ENCODE assay signal across 10 cellular contexts in genomic region chr1:38030596-38031512, GRCh38. TPM values are rescaled to one million over a fixed set of nuclear protein-coding genes. Genes with fewer than 3 reads are reported as not detected.
DNase-seq lines count a peak whose midpoint lies in the region; ATAC-seq and TF ChIP-seq lines count a peak whose summit lies in the region.
"Had no signal": no experiment of that assay in that cellular context is flagged by ENCODE, and none has a peak within 500 bp of the region (broad histone marks: within the 10 kb centered on the region; RNA-seq: fewer than 3 reads in every experiment).

No MANE protein-coding gene starts in this region.

- H3K27ac Mint-ChIP-seq in activated naive CD8-positive, alpha-beta T cell treated with anti-CD3 and anti-CD28 coated beads, Interleukin-2, amount 50 U/mL, for 24 hours = peak overlapping the region; percentile 88
- H3K27ac Mint-ChIP-seq in naive thymus-derived CD8-positive, alpha-beta T cell = peak overlapping the region in 6 of 10 donors; percentile 25 to 73 (median 41)
- no peak overlapping the region for H3K27ac Mint-ChIP-seq in CD14-positive monocyte

- H3K36me3 Mint-ChIP-seq in activated naive CD8-positive, alpha-beta T cell treated with anti-CD3 and anti-CD28 coated beads, Interleukin-2, amount 50 U/mL, for 24 hours (ENCODE audit: low read depth) = peaks cover under 1% of the 10 kb centered on the region
- H3K36me3 Mint-ChIP-seq in naive thymus-derived CD8-positive, alpha-beta T cell = peaks cover 0 to 6% (median 0%) of the 10 kb centered on the region in 3 donors
- H3K36me3 Mint-ChIP-seq in CD14-positive monocyte = peaks cover 5 to 16% of the 10 kb centered on the region in 2 donors

- H3K9me3 Mint-ChIP-seq in activated naive CD8-positive, alpha-beta T cell treated with anti-CD3 and anti-CD28 coated beads, Interleukin-2, amount 50 U/mL, for 24 hours = no peaks in the 10 kb centered on the region
- H3K9me3 Mint-ChIP-seq in naive thymus-derived CD8-positive, alpha-beta T cell = no peaks in the 10 kb centered on the region
- no peaks in the 10 kb centered on the region for H3K9me3 Mint-ChIP-seq in CD14-positive monocyte

- H3K4me3 Mint-ChIP-seq in activated naive CD8-positive, alpha-beta T cell treated with anti-CD3 and anti-CD28 coated beads, Interleukin-2, amount 50 U/mL, for 24 hours = peak overlapping the region; percentile 49
- H3K4me3 Mint-ChIP-seq in naive thymus-derived CD8-positive, alpha-beta T cell = peak overlapping the region in 4 of 10 donors; percentile 8 to 56 (median 24)
- peak overlapping the region in 1 of 2 donors; percentile 11 for H3K4me3 Mint-ChIP-seq in CD14-positive monocyte

- peak; percentile 78 for DNase-seq in HT-29 (ENCODE audit: low spot score)
- no peak for DNase-seq in activated naive CD8-positive, alpha-beta T cell treated with anti-CD3 and anti-CD28 coated beads, Interleukin-2, amount 50 U/mL, for 24 hours
- DNase-seq in naive thymus-derived CD8-positive, alpha-beta T cell = no peak
- DNase-seq in NCI-H1694 (lab: John Stamatoyannopoulos, UW) = no peak
- DNase-seq in iPS-NIHi11 (ENCODE audit: low spot score) = no peak
- no peak for DNase-seq in cerebellum (ENCODE audit: low spot score)
- DNase-seq in CD14-positive monocyte (ENCODE audit: low spot score) = no peak
- DNase-seq: activated gamma-delta T cell; effector CD4-positive, alpha-beta T cell had no signal

- TF ChIP-seq CTCF in CD14-positive monocyte (IDR thresholded peaks at IDR 0.05) = no peak

- no peaks in the 10 kb centered on the region for H3K9me3 ChIP-seq in BLaER1 treated with 17β-estradiol and CSF1 and Interleukin-3, amounts not matched to agents 10 nM and 100 nM (replicated peaks in 1 of 11)

- peaks cover 0 to 42% (median 12%) of the 10 kb centered on the region in 11 experiments; a peak in 13 of 22 replicates for H4K20me1 ChIP-seq in BLaER1 treated with 17β-estradiol and CSF1 and Interleukin-3, amounts not matched to agents 10 nM and 100 nM

- H3K4me1 Mint-ChIP-seq in activated naive CD8-positive, alpha-beta T cell treated with anti-CD3 and anti-CD28 coated beads, Interleukin-2, amount 50 U/mL, for 24 hours = peaks cover 63% of the 10 kb centered on the region
- peaks cover 7 to 37% (median 25%) of the 10 kb centered on the region in 4 donors for H3K4me1 Mint-ChIP-seq in naive thymus-derived CD8-positive, alpha-beta T cell
- peaks cover 25% of the 10 kb centered on the region for H3K4me1 Mint-ChIP-seq in CD14-positive monocyte

- peak overlapping the region; percentile 40 to 62 (median 55); a peak in 21 of 22 replicates for H3K9ac ChIP-seq in BLaER1 treated with 17β-estradiol and CSF1 and Interleukin-3, amounts not matched to agents 10 nM and 100 nM

- peaks cover 46 to 81% (median 66%) of the 10 kb centered on the region in 10 experiments for H3K4me1 ChIP-seq in BLaER1 treated with 17β-estradiol and CSF1 and Interleukin-3, amounts not matched to agents 10 nM and 100 nM

- H3K4me2 ChIP-seq in BLaER1 treated with 17β-estradiol and CSF1 and Interleukin-3, amounts not matched to agents 10 nM and 100 nM = peak overlapping the region; percentile 82 to 97 (median 93)

- intact Hi-C loops in CD14-positive monocyte (cut with micrococcal nuclease) = no loop called here

- POLR2A ChIA-PET in naive thymus-derived CD8-positive, alpha-beta T cell (lab: Charles Lee) = interaction anchor here (0.5 to 0.6 kb wide), 2 partner anchors 48 to 129 kb away, joined by 3 to 5 read pairs; no protein-coding TSS in a partner anchor

- peaks cover 4 to 20% (median 8%) of the 10 kb centered on the region in 11 experiments; a peak in 20 of 22 replicates for H3K36me3 ChIP-seq in BLaER1 treated with 17β-estradiol and CSF1 and Interleukin-3, amounts not matched to agents 10 nM and 100 nM

- H3K27me3 ChIP-seq in BLaER1 treated with 17β-estradiol and CSF1 and Interleukin-3, amounts not matched to agents 10 nM and 100 nM = no peaks in the 10 kb centered on the region

- peaks cover 1% of the 10 kb centered on the region for H3K27me3 Mint-ChIP-seq in activated naive CD8-positive, alpha-beta T cell treated with anti-CD3 and anti-CD28 coated beads, Interleukin-2, amount 50 U/mL, for 24 hours
- H3K27me3 Mint-ChIP-seq in naive thymus-derived CD8-positive, alpha-beta T cell = peaks cover 2 to 8% (median 4%) of the 10 kb centered on the region in 5 donors
- H3K27me3 Mint-ChIP-seq in CD14-positive monocyte (ENCODE audit: low read depth in 3 of 3) = peaks cover 8 to 21% (median 10%) of the 10 kb centered on the region in 3 donors

- no peak for ATAC-seq in activated naive CD8-positive, alpha-beta T cell treated with anti-CD3 and anti-CD28 coated beads, Interleukin-2, amount 50 U/mL, for 24 hours
- ATAC-seq in naive thymus-derived CD8-positive, alpha-beta T cell = no peak

- peak overlapping the region in 5 of 10 experiments; percentile 3 to 51 (median 28); a peak in 7 of 20 replicates for H3K4me3 ChIP-seq in BLaER1 treated with 17β-estradiol and CSF1 and Interleukin-3, amounts not matched to agents 10 nM and 100 nM

- H3K27ac ChIP-seq in BLaER1 treated with 17β-estradiol and CSF1 and Interleukin-3, amounts not matched to agents 10 nM and 100 nM = peak overlapping the region in 10 of 11 experiments; percentile 49 to 77 (median 72); a peak in 19 of 22 replicates

RNA-seq across cellular contexts. Expression of gene POU3F1, which starts 15.7 kb away (rescaled TPM):
- total RNA-seq in HT-29 (2014; rRNA removed; shearing (Covaris generic)) = 0.94 and 1.1 TPM in 2 replicates
- under 1 TPM; 0.31 to 0.38 TPM for total RNA-seq in naive thymus-derived CD8-positive, alpha-beta T cell
- polyA plus RNA-seq in naive thymus-derived CD8-positive, alpha-beta T cell = under 1 TPM in 1 of 3 donors, not detected in 2; 0.08 TPM
- total RNA-seq in cerebellum = not detected
- polyA plus RNA-seq in CD14-positive monocyte = not detected

RNA-seq across cellular contexts. Expression of gene UTP11, which starts 18.3 kb away (rescaled TPM):
- 22.1 and 26.1 TPM in 2 replicates for total RNA-seq in HT-29 (2014; rRNA removed; shearing (Covaris generic))
- total RNA-seq in naive thymus-derived CD8-positive, alpha-beta T cell = 10 to 100 TPM; 14.2 to 17.3 TPM
- polyA plus RNA-seq in naive thymus-derived CD8-positive, alpha-beta T cell = 10 to 100 TPM; 16.6 to 21.4 (median 17.4) TPM
- total RNA-seq in cerebellum = 23.2 TPM
- polyA plus RNA-seq in CD14-positive monocyte = 10 to 100 TPM; 20.5 to 26.0 TPM

RNA-seq across cellular contexts. Expression of gene FHL3, which starts 25.5 kb away (rescaled TPM):
- 12.2 and 15.2 TPM in 2 replicates for total RNA-seq in HT-29 (2014; rRNA removed; shearing (Covaris generic))
- total RNA-seq in naive thymus-derived CD8-positive, alpha-beta T cell = 10 to 100 TPM; 11.0 to 11.4 TPM
- 10 to 100 TPM in 1 of 3 donors, 1 to 10 TPM in 2; 4.8 to 12.7 (median 8.1) TPM for polyA plus RNA-seq in naive thymus-derived CD8-positive, alpha-beta T cell
- total RNA-seq in cerebellum = 6.1 TPM
- polyA plus RNA-seq in CD14-positive monocyte = 10 to 100 TPM; 26.1 to 32.3 TPM

RNA-seq across cellular contexts. Expression of gene SF3A3, which starts 41.0 kb away (rescaled TPM):
- total RNA-seq in HT-29 (2014; rRNA removed; shearing (Covaris generic)) = 57.5 and 69.0 TPM in 2 replicates
- 10 to 100 TPM; 67.0 to 72.0 TPM for total RNA-seq in naive thymus-derived CD8-positive, alpha-beta T cell
- polyA plus RNA-seq in naive thymus-derived CD8-positive, alpha-beta T cell = 100 to 1,000 TPM in 1 of 3 donors, 10 to 100 TPM in 2; 97.4 to 101 (median 98.1) TPM
- 51.5 TPM for total RNA-seq in cerebellum
- 10 to 100 TPM; 53.3 to 55.7 TPM for polyA plus RNA-seq in CD14-positive monocyte

Comparison
In these comparisons a context has a peak if more than half of its experiments do, and no peak if none do; other contexts are left out.
1. H3K27ac Mint-ChIP-seq: peak in activated naive CD8-positive, alpha-beta T cell treated with anti-CD3 and anti-CD28 coated beads, Interleukin-2, amount 50 U/mL, for 24 hours (single experiment) and naive thymus-derived CD8-positive, alpha-beta T cell (6 of 10); none in CD14-positive monocyte (0 of 7).